ENCODE assay signal across 35 cellular contexts in the genomic region with DNA sequence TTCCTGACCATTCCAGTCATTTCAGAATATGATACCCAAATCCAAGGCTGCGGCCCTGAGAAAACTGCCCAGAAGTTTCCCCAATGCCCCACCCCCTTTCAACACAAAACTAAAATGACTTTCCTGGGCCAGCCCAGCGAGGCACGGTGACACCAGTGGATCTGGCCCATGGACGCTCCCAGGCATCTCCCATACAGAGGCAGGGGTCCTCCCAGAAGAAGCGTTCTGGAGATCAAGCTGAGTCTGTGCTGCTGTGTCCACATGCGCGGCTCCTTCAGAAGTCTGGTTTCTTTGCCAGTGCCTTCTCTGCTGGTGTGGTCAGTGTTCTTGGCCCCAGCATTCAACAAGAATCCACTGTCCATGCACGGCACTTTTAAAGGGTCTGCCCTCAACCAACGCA.
A peak's percentile ranks its signal among the peaks of the same experiment; 100 is the strongest.
DNase-seq lines count a peak whose midpoint lies in the region; ATAC-seq and TF ChIP-seq lines count a peak whose summit lies in the region.
"Had no signal": no experiment of that assay in that cellular context is flagged by ENCODE, and none has a peak within 500 bp of the region (broad histone marks: within the 10 kb centered on the region; RNA-seq: fewer than 3 reads in every experiment).

No MANE protein-coding gene starts in this region.

- no peaks in the 10 kb centered on the region for H3K9me3 Mint-ChIP-seq in endodermal cell
- H3K9me3 Mint-ChIP-seq: CD14-positive monocyte; CD4-positive, alpha-beta T cell; CD8-positive, alpha-beta memory T cell; CD8-positive, alpha-beta T cell had no signal

- H3K36me3 Mint-ChIP-seq in endodermal cell (ENCODE audit: low read depth), result no peaks in the 10 kb centered on the region
- H3K36me3 Mint-ChIP-seq: CD14-positive monocyte; CD4-positive, alpha-beta memory T cell; CD4-positive, CD25-positive, alpha-beta regulatory T cell; CD8-positive, alpha-beta memory T cell; CD8-positive, alpha-beta T cell had no signal

- H3K27me3 ChIP-seq in endodermal cell (ENCODE audit: control insufficient read depth, insufficient read depth, low read length, poor library complexity, severe bottlenecking) (no peaks in the 10 kb centered on the region), neuronal stem cell (ENCODE audit: control insufficient read depth in 3 of 3, insufficient read depth in 3 of 3, low read depth in 1 of 3, low read length in 3 of 3) (no peaks in the 10 kb centered on the region), spleen (replicated peaks in 1 of 7) (peaks cover 0 to 9% (median 0%) of the 10 kb centered on the region in 7 donors)
- H3K27me3 ChIP-seq: BE2C; BLaER1; BLaER1 treated with 17β-estradiol and CSF1 and Interleukin-3, amounts not matched to agents 10 nM and 100 nM had no signal

- ATAC-seq in left lobe of liver (no peak), esophagus mucosa (no peak)
- ATAC-seq: A549; CD8-positive, alpha-beta T cell had no signal

- no peak for TF ChIP-seq POLR2A in spleen (IDR thresholded peaks at IDR 0.05)

- peaks cover 4% of the 10 kb centered on the region for H3K27me3 Mint-ChIP-seq in endodermal cell (ENCODE audit: insufficient read depth)
- H3K27me3 Mint-ChIP-seq: CD4-positive, alpha-beta T cell had no signal

- H3K4me1 Mint-ChIP-seq in endodermal cell, result peaks cover 1% of the 10 kb centered on the region
- H3K4me1 Mint-ChIP-seq: B cell; CD14-positive monocyte; CD8-positive, alpha-beta memory T cell had no signal

- no peak overlapping the region for H3K4ac ChIP-seq in neuronal stem cell (ENCODE audit: low read length)

- no peak overlapping the region for H2BK15ac ChIP-seq in neuronal stem cell (ENCODE audit: low read length)

- H2BK12ac ChIP-seq in neuronal stem cell (ENCODE audit: low read length), result no peak overlapping the region

- H3K27ac Mint-ChIP-seq in endodermal cell, result no peak overlapping the region
- H3K27ac Mint-ChIP-seq: B cell; CD4-positive, alpha-beta memory T cell; CD4-positive, alpha-beta T cell; CD4-positive, CD25-positive, alpha-beta regulatory T cell; CD8-positive, alpha-beta memory T cell; CD8-positive, alpha-beta T cell had no signal

- H3K27ac ChIP-seq in endodermal cell (ENCODE audit: low read depth, low read length) (no peak overlapping the region), neuronal stem cell (replicated peaks; ENCODE audit: low read length) (no peak overlapping the region), spleen (no peak overlapping the region)
- H3K27ac ChIP-seq: 22Rv1; A549; BLaER1; BLaER1 treated with 17β-estradiol and CSF1 and Interleukin-3, amounts not matched to agents 10 nM and 100 nM; C4-2B had no signal

- no peaks in the 10 kb centered on the region for H3K9me3 ChIP-seq in endodermal cell (ENCODE audit: control insufficient read depth, low read length)
- peaks cover 0 to 2% of the 10 kb centered on the region in 2 donors for H3K9me3 ChIP-seq in neuronal stem cell (replicated peaks in 1 of 2; ENCODE audit: control insufficient read depth in 2 of 2, insufficient read depth in 1 of 2, low read depth in 1 of 2, low read length in 2 of 2)
- H3K9me3 ChIP-seq in spleen, result no peaks in the 10 kb centered on the region
- H3K9me3 ChIP-seq: A549; BE2C; BLaER1; BLaER1 treated with 17β-estradiol and CSF1 and Interleukin-3, amounts not matched to agents 10 nM and 100 nM; Caco-2 had no signal

- H3K18ac ChIP-seq in neuronal stem cell (ENCODE audit: low read length), result no peak overlapping the region

- H2AFZ ChIP-seq in neuronal stem cell (ENCODE audit: low read length), result no peak overlapping the region

- no peak overlapping the region for H3K4me3 Mint-ChIP-seq in endodermal cell
- H3K4me3 Mint-ChIP-seq: B cell; CD14-positive monocyte; CD4-positive, alpha-beta memory T cell; CD4-positive, alpha-beta T cell; CD4-positive, CD25-positive, alpha-beta regulatory T cell; CD8-positive, alpha-beta memory T cell; CD8-positive, alpha-beta T cell had no signal

- intact Hi-C loops in spleen (cut with DNase I; ENCODE audit: low total_unique reads), result no loop called here

- H4K8ac ChIP-seq in neuronal stem cell (ENCODE audit: low read depth, low read length), result no peak overlapping the region

- H3K36me3 ChIP-seq in endodermal cell (ENCODE audit: control insufficient read depth, insufficient read depth, low read length) (no peaks in the 10 kb centered on the region), neuronal stem cell (replicated peaks in 1 of 2; ENCODE audit: control insufficient read depth in 2 of 2, insufficient read depth in 2 of 2, low read length in 2 of 2) (no peaks in the 10 kb centered on the region), spleen (no peaks in the 10 kb centered on the region)
- H3K36me3 ChIP-seq: BE2C; BLaER1; BLaER1 treated with 17β-estradiol and CSF1 and Interleukin-3, amounts not matched to agents 10 nM and 100 nM had no signal

- no peak overlapping the region for H3K14ac ChIP-seq in neuronal stem cell (ENCODE audit: low read length)

- no peak overlapping the region for H2BK120ac ChIP-seq in neuronal stem cell (ENCODE audit: low read depth, low read length)

- H2AK5ac ChIP-seq in neuronal stem cell (ENCODE audit: low read depth, low read length), result no peak overlapping the region

- H3K9ac ChIP-seq in endodermal cell (ENCODE audit: extremely low read depth, low read length, poor library complexity, severe bottlenecking) (no peak overlapping the region), neuronal stem cell (ENCODE audit: low read depth, low read length, poor library complexity) (peak overlapping the region; percentile 32)
- H3K9ac ChIP-seq: BLaER1; BLaER1 treated with 17β-estradiol and CSF1 and Interleukin-3, amounts not matched to agents 10 nM and 100 nM had no signal

- peak; percentile 23 for DNase-seq in endodermal cell
- peak; percentile 18 for DNase-seq in left lobe of liver (ENCODE audit: low spot score)
- no peak for DNase-seq in neuronal stem cell (ENCODE audit: low spot score)
- DNase-seq in spleen, result peak; percentile 65
- DNase-seq in GDM1 (lab: John Stamatoyannopoulos, UW), result no peak
- no peak for DNase-seq in NCI-H2171 treated with DMSO at 0.1 percent for 48 hours (lab: John Stamatoyannopoulos, UW)
- DNase-seq in GM19240 (ENCODE audit: insufficient read length, low spot score), result no peak
- DNase-seq: 8988T; ACHN; AML-193; BE2C; C1 segment of cervical spinal cord; Caco-2; Calu3; CD4-positive, alpha-beta memory T cell; CD4-positive, alpha-beta T cell; CD4-positive, CD25-positive, alpha-beta regulatory T cell; CD8-positive, alpha-beta memory T cell; CD8-positive, alpha-beta T cell; COR-L47; DMS 273 treated with DMSO at 0.1 percent for 48 hours; DMS153; DMS53; DMS79; DMS79 treated with DMSO at 0.1 percent for 48 hours; DND-41; EL had no signal

- no peaks in the 10 kb centered on the region for H3K79me1 ChIP-seq in neuronal stem cell (ENCODE audit: low read depth, low read length)

- TF ChIP-seq CTCF in endodermal cell (conservative IDR thresholded peaks at IDR 0.05) (no peak), spleen (IDR thresholded peaks at IDR 0.05 in 8 of 11, conservative IDR thresholded peaks at IDR 0.05 in 3 of 11) (no peak)

- no peak overlapping the region for H3K4me3 ChIP-seq in endodermal cell (ENCODE audit: low read length)
- no peak overlapping the region for H3K4me3 ChIP-seq in neuronal stem cell (ENCODE audit: low read length in 2 of 2)
- H3K4me3 ChIP-seq in spleen, result no peak overlapping the region
- H3K4me3 ChIP-seq: A549; BLaER1; BLaER1 treated with 17β-estradiol and CSF1 and Interleukin-3, amounts not matched to agents 10 nM and 100 nM had no signal

- no peak overlapping the region for H2BK5ac ChIP-seq in neuronal stem cell (ENCODE audit: low read length)

- H3K4me1 ChIP-seq in endodermal cell (ENCODE audit: control insufficient read depth, insufficient read depth, low read length) (no peaks in the 10 kb centered on the region), neuronal stem cell (ENCODE audit: control insufficient read depth in 2 of 2, insufficient read depth in 1 of 2, low read depth in 1 of 2, low read length in 2 of 2) (no peaks in the 10 kb centered on the region), spleen (peaks cover 0 to 5% (median 0%) of the 10 kb centered on the region in 6 donors)
- H3K4me1 ChIP-seq: A549, BE2C, BLaER1, Caco-2 had no signal

- no peak overlapping the region for H4K91ac ChIP-seq in neuronal stem cell (ENCODE audit: low read depth, low read length, poor library complexity)

- no peak overlapping the region for H3K23ac ChIP-seq in neuronal stem cell (ENCODE audit: low read depth, low read length, poor library complexity)

- H3K4me2 ChIP-seq in neuronal stem cell (ENCODE audit: insufficient read depth, low read length, poor library complexity, severe bottlenecking), result no peak overlapping the region
- H3K4me2 ChIP-seq: A549; BLaER1; BLaER1 treated with 17β-estradiol and CSF1 and Interleukin-3, amounts not matched to agents 10 nM and 100 nM had no signal

- 93% methylated on average over 8 to 9 of the region's 9 CpGs for WGBS in endodermal cell (ENCODE audit: insufficient coverage in 1 of 2, insufficient read length in 1 of 2), 2 experiments
- WGBS in neuronal stem cell (ENCODE audit: extremely low coverage in 2 of 2, insufficient read length in 2 of 2, insufficient replicate concordance in 1 of 2), 2 donors, result no CpG with 5 or more reads among the region's 9 CpGs
- WGBS in spleen, 5 donors, result 70 to 96% (median 86%) methylated on average over 3 to 9 of the region's 9 CpGs

Comparison
In these comparisons a context has a peak if more than half of its experiments do, and no peak if none do; other contexts are left out.
1. DNase-seq: peak in endodermal cell (single experiment), left lobe of liver (single experiment) and spleen (single experiment); none in neuronal stem cell (single experiment), GDM1 (single experiment), NCI-H2171 treated with DMSO at 0.1 percent for 48 hours (single experiment) and GM19240 (single experiment).